16 cellular contexts compared by ENCODE assay signal in genomic region chr7:11737723-11738122, GRCh38.
"Had no signal": no experiment of that assay in that cellular context is flagged by ENCODE, and none has a peak within 500 bp of the region (broad histone marks: within the 10 kb centered on the region; RNA-seq: fewer than 3 reads in every experiment).

No MANE protein-coding gene starts in this region.

- H3K9me3 ChIP-seq: prostate gland, right atrium auricular region, tibial artery had no signal

- H3K27me3 ChIP-seq: right atrium auricular region, tibial artery had no signal

- ATAC-seq: activated CD8-positive, alpha-beta memory T cell treated with anti-CD3 and anti-CD28 coated beads, Interleukin-2, amount 10 ng/mL, durations not matched to agents 7 days and 5 days; activated T-helper 17 cell treated with anti-CD3 and anti-CD28 coated beads, Interleukin-2, amount 50 U/mL, for 72 hours; naive thymus-derived CD8-positive, alpha-beta T cell; WTC11 had no signal

- DNase-seq: activated CD4-positive, alpha-beta memory T cell treated with anti-CD3 and anti-CD28 coated beads, Interleukin-2, amount 10 ng/mL, durations not matched to agents 7 days and 5 days; activated CD4-positive, alpha-beta T cell treated with anti-CD3 and anti-CD28 coated beads for 48 hours; activated CD8-positive, alpha-beta memory T cell treated with anti-CD3 and anti-CD28 coated beads, Interleukin-2, amount 10 ng/mL, durations not matched to agents 7 days and 5 days; activated naive CD4-positive, alpha-beta T cell treated with Interleukin-2 at 50 U/mL for 16 hours; activated naive CD8-positive, alpha-beta T cell treated with anti-CD3 and anti-CD28 coated beads, Interleukin-2, amount 10 ng/mL, durations not matched to agents 7 days and 5 days; aorta; effector memory CD4-positive, alpha-beta T cell; mesendoderm; naive thymus-derived CD8-positive, alpha-beta T cell; stimulated activated CD4-positive, alpha-beta T cell treated with anti-CD3 and anti-CD28 coated beads, Interleukin-2, amount 100 ng/mL, for 24 hours; stimulated activated naive CD4-positive, alpha-beta T cell treated with Interleukin-2 at 50 U/mL for 16 hours; tibial artery had no signal

- H3K4me1 ChIP-seq: prostate gland, right atrium auricular region, tibial artery had no signal

- H3K27ac ChIP-seq: prostate gland, right atrium auricular region, tibial artery had no signal

- H3K4me3 ChIP-seq: prostate gland, right atrium auricular region, tibial artery had no signal

- H3K36me3 ChIP-seq: prostate gland, right atrium auricular region, tibial artery had no signal
